Comparison of ENCODE assay signal across 34 cellular contexts in the genomic region with DNA sequence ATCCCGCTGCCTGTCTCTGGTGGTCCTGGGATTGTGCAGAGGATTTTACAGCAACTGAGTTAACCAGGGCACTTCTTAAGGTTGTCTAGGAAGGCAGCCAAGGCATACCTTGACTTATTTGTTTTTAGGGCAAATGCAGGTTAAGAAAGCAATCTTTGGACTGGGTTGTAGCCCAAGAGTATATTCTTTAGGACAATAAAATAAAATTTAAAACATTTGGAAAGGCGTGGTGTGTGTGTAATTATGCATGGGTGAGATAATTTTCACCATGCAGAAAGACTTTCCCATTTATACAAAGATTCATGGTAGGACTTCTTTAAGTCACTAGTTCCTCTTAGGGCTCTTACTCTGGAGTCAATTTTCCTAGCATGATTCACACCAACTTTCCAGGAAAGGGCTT.
DNase-seq lines count a peak whose midpoint lies in the region; ATAC-seq and TF ChIP-seq lines count a peak whose summit lies in the region.
"Had no signal": no experiment of that assay in that cellular context is flagged by ENCODE, and none has a peak within 500 bp of the region (broad histone marks: within the 10 kb centered on the region; RNA-seq: fewer than 3 reads in every experiment).

No MANE protein-coding gene starts in this region.

- H3K4me3 ChIP-seq in colonic mucosa (no peak overlapping the region), mucosa of descending colon (no peak overlapping the region), mucosa of rectum (ENCODE audit: low read length in 2 of 2) (no peak overlapping the region)
- H3K4me3 ChIP-seq: A549; BLaER1; BLaER1 treated with 17β-estradiol and CSF1 and Interleukin-3, amounts not matched to agents 10 nM and 100 nM had no signal

- H3K9me3 ChIP-seq in colonic mucosa (no peaks in the 10 kb centered on the region), mucosa of descending colon (no peaks in the 10 kb centered on the region), mucosa of rectum (ENCODE audit: control insufficient read depth in 2 of 2, low read length in 2 of 2) (no peaks in the 10 kb centered on the region)
- H3K9me3 ChIP-seq: A549; BE2C; BLaER1; BLaER1 treated with 17β-estradiol and CSF1 and Interleukin-3, amounts not matched to agents 10 nM and 100 nM; Caco-2 had no signal

- H3K9me3 Mint-ChIP-seq in natural killer cell treated with Interleukin-12 subunit alpha and Interleukin-12 subunit beta and Interleukin-15 and Interleukin-18, amount 100 ng/mL, for 72 hours: no peaks in the 10 kb centered on the region
- H3K9me3 Mint-ChIP-seq: CD4-positive, alpha-beta memory T cell; CD4-positive, alpha-beta T cell; CD8-positive, alpha-beta memory T cell; CD8-positive, alpha-beta T cell had no signal

- intact Hi-C loops in colonic mucosa (cut with DNase I) (no loop called here), left colon (cut with DNase I, micrococcal nuclease) (no loop called here), mucosa of descending colon (cut with DNase I, micrococcal nuclease) (no loop called here)

- H3K27ac Mint-ChIP-seq in natural killer cell treated with Interleukin-12 subunit alpha and Interleukin-12 subunit beta and Interleukin-15 and Interleukin-18, amount 100 ng/mL, for 72 hours: no peak overlapping the region
- H3K27ac Mint-ChIP-seq: B cell; CD14-positive monocyte; CD4-positive, alpha-beta memory T cell; CD4-positive, alpha-beta T cell; CD4-positive, CD25-positive, alpha-beta regulatory T cell; CD8-positive, alpha-beta memory T cell; CD8-positive, alpha-beta T cell had no signal

- no peaks in the 10 kb centered on the region for H3K27me3 ChIP-seq in colonic mucosa
- no peaks in the 10 kb centered on the region for H3K27me3 ChIP-seq in mucosa of rectum (ENCODE audit: control insufficient read depth in 2 of 2, insufficient read depth in 2 of 2, low read length in 2 of 2)
- H3K27me3 ChIP-seq: BLaER1; BLaER1 treated with 17β-estradiol and CSF1 and Interleukin-3, amounts not matched to agents 10 nM and 100 nM had no signal

- TF ChIP-seq CTCF in colonic mucosa (IDR thresholded peaks at IDR 0.05): no peak
- TF ChIP-seq CTCF in mucosa of descending colon (IDR thresholded peaks at IDR 0.05): no peak

- H3K9ac ChIP-seq in colonic mucosa (ENCODE audit: low read depth in 2 of 2, low read length in 2 of 2) (no peak overlapping the region), mucosa of rectum (ENCODE audit: low read depth in 1 of 2, low read length in 2 of 2) (no peak overlapping the region)
- H3K9ac ChIP-seq: BLaER1; BLaER1 treated with 17β-estradiol and CSF1 and Interleukin-3, amounts not matched to agents 10 nM and 100 nM had no signal

- DNase-seq in colonic mucosa: peak; percentile 27
- no peak for DNase-seq in left colon
- peak in 1 of 3 donors; percentile 48 for DNase-seq in mucosa of descending colon
- DNase-seq in natural killer cell treated with Interleukin-12 subunit alpha and Interleukin-12 subunit beta and Interleukin-15 and Interleukin-18, amount 100 ng/mL, for 72 hours (ENCODE audit: low spot score): no peak
- DNase-seq in HPDE6-E6E7 (ENCODE audit: extremely low spot score): no peak
- no peak for DNase-seq in GM19240 (ENCODE audit: insufficient read length, low spot score)
- DNase-seq: 8988T; ACHN; AML-193; BE2C; C1 segment of cervical spinal cord; Caco-2; Calu3; CD4-positive, alpha-beta memory T cell; CD4-positive, alpha-beta T cell; CD4-positive, CD25-positive, alpha-beta regulatory T cell; CD8-positive, alpha-beta memory T cell; CD8-positive, alpha-beta T cell; COR-L47; DMS 273 treated with DMSO at 0.1 percent for 48 hours; DMS53; DMS79; DMS79 treated with DMSO at 0.1 percent for 48 hours; DND-41; EL had no signal

- H3K4me1 Mint-ChIP-seq in natural killer cell treated with Interleukin-12 subunit alpha and Interleukin-12 subunit beta and Interleukin-15 and Interleukin-18, amount 100 ng/mL, for 72 hours (ENCODE audit: low read depth in 2 of 2): no peaks in the 10 kb centered on the region
- H3K4me1 Mint-ChIP-seq: B cell; CD14-positive monocyte; CD4-positive, alpha-beta memory T cell; CD4-positive, CD25-positive, alpha-beta regulatory T cell; CD8-positive, alpha-beta memory T cell had no signal

- H3K27ac ChIP-seq in colonic mucosa (peak overlapping the region; percentile 12), mucosa of rectum (ENCODE audit: low read depth in 2 of 2, low read length in 2 of 2) (peak overlapping the region; percentile 48 to 56)
- H3K27ac ChIP-seq: 22Rv1; A549; BLaER1; BLaER1 treated with 17β-estradiol and CSF1 and Interleukin-3, amounts not matched to agents 10 nM and 100 nM; C4-2B had no signal

- no peak overlapping the region for H3K4me3 Mint-ChIP-seq in natural killer cell treated with Interleukin-12 subunit alpha and Interleukin-12 subunit beta and Interleukin-15 and Interleukin-18, amount 100 ng/mL, for 72 hours
- H3K4me3 Mint-ChIP-seq: B cell; CD14-positive monocyte; CD4-positive, alpha-beta memory T cell; CD4-positive, alpha-beta T cell; CD4-positive, CD25-positive, alpha-beta regulatory T cell; CD8-positive, alpha-beta memory T cell; CD8-positive, alpha-beta T cell had no signal

- H3K4me1 ChIP-seq in colonic mucosa: no peaks in the 10 kb centered on the region
- peaks cover 6% of the 10 kb centered on the region for H3K4me1 ChIP-seq in mucosa of descending colon (ENCODE audit: low read depth)
- peaks cover 17 to 44% of the 10 kb centered on the region in 2 donors for H3K4me1 ChIP-seq in mucosa of rectum (ENCODE audit: control insufficient read depth in 2 of 2, insufficient read depth in 2 of 2, low read length in 2 of 2)
- H3K4me1 ChIP-seq: BE2C; BLaER1; BLaER1 treated with 17β-estradiol and CSF1 and Interleukin-3, amounts not matched to agents 10 nM and 100 nM; Caco-2 had no signal

- H3K36me3 Mint-ChIP-seq in natural killer cell treated with Interleukin-12 subunit alpha and Interleukin-12 subunit beta and Interleukin-15 and Interleukin-18, amount 100 ng/mL, for 72 hours: no peaks in the 10 kb centered on the region
- H3K36me3 Mint-ChIP-seq: CD14-positive monocyte; CD4-positive, alpha-beta memory T cell; CD4-positive, CD25-positive, alpha-beta regulatory T cell; CD8-positive, alpha-beta T cell had no signal

- ATAC-seq in left colon (peak; percentile 63), mucosa of descending colon (peak; percentile 62), GM21737 (IDR thresholded peaks at IDR 0.05; ENCODE audit: unreplicated experiment) (no peak)
- no peak for ATAC-seq in natural killer cell treated with Interleukin-12 subunit alpha and Interleukin-12 subunit beta and Interleukin-15 and Interleukin-18, amount 100 ng/mL, for 72 hours
- ATAC-seq: A549; CD8-positive, alpha-beta T cell had no signal

- H3K27me3 Mint-ChIP-seq in natural killer cell treated with Interleukin-12 subunit alpha and Interleukin-12 subunit beta and Interleukin-15 and Interleukin-18, amount 100 ng/mL, for 72 hours: peaks cover 30 to 50% of the 10 kb centered on the region in 2 donors

- H3K36me3 ChIP-seq in colonic mucosa (no peaks in the 10 kb centered on the region), mucosa of descending colon (ENCODE audit: low read depth) (no peaks in the 10 kb centered on the region), mucosa of rectum (ENCODE audit: control insufficient read depth in 2 of 2, insufficient read depth in 2 of 2, low read length in 2 of 2) (no peaks in the 10 kb centered on the region)
- H3K36me3 ChIP-seq: BE2C; BLaER1; BLaER1 treated with 17β-estradiol and CSF1 and Interleukin-3, amounts not matched to agents 10 nM and 100 nM had no signal

Comparison
In these comparisons a context has a peak if more than half of its experiments do, and no peak if none do; other contexts are left out.
1. ATAC-seq: peak in left colon (single experiment) and mucosa of descending colon (single experiment); none in natural killer cell treated with Interleukin-12 subunit alpha and Interleukin-12 subunit beta and Interleukin-15 and Interleukin-18, amount 100 ng/mL, for 72 hours (0 of 2) and GM21737 (single experiment).